In the genomic region with DNA sequence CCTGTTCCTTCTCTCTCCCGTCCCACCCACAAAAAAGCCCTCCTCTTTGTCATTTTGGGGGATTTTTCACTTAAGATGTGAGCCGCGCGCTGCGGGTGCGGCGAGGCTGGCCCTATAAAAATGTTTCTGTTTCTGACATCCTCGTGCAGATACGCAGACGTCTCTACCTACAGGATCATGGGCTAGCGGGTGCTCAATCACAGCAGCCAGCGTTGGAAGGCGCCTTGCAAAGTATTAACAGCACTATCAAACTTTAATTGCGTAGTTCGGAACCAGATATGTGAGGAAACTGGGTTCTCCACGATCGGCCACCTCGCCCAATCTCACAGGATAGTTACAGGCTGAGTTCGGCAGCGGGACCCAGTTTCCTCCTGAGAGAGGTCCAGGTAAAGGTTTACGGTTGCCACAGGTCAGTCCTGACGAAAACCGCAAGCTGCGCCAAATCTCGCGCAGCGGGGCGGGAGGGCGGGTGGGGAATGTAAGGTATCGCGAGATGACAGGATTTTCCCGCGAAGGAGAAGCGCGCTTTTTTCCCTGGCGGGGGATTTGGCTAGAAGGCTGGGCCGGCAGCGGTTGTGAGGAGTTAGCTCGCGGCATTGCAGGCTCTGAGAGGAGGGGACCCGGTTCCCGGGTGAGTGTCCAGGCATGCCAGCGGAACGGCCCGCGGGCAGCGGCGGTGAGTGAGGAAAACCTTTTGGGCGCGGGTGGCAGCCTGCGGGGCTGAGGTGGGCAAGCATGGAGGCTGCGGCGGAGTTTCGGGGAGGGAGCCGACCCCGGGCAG, we compare ENCODE assay signal across 8 cellular contexts. TPM values are rescaled to one million over a fixed set of nuclear protein-coding genes. Genes with fewer than 3 reads are reported as not detected.
DNase-seq lines count a peak whose midpoint lies in the region; FAIRE-seq and TF ChIP-seq lines count a peak whose summit lies in the region.

A gene (plus strand): TSS at position 512 of the 781 bp plus-strand sequence. CDS start 134 bp downstream, at position 646.

- H3K9ac ChIP-seq in subcutaneous abdominal adipose tissue (ENCODE audit: low read length in 5 of 5) = peak within 1 kb of the TSS; percentile 70 to 85 (median 84)

- H3K4me1 ChIP-seq in HAP-1 (peaks cover 31% of the 10 kb centered on the region), neutrophil (ENCODE audit: control insufficient read depth in 1 of 2, insufficient read depth in 1 of 2, low read depth in 1 of 2, low read length in 1 of 2) (peaks cover 16 to 18% of the 10 kb centered on the region in 2 experiments), subcutaneous abdominal adipose tissue (ENCODE audit: control insufficient read depth in 5 of 5, insufficient read depth in 5 of 5, low read length in 5 of 5) (peaks cover 2 to 24% (median 17%) of the 10 kb centered on the region in 5 donors)

- H3K36me3 ChIP-seq in HAP-1 (replicated peaks) = peaks cover 18% of the 10 kb centered on the region
- no peaks in the 10 kb centered on the region for H3K36me3 ChIP-seq in neutrophil
- H3K36me3 ChIP-seq in subcutaneous abdominal adipose tissue (ENCODE audit: control insufficient read depth in 5 of 5, insufficient read depth in 5 of 5, low read length in 5 of 5) = no peaks in the 10 kb centered on the region

- FAIRE-seq in frontal cortex (lab: Jason Lieb, UNC) = no peak

- H3K4me3 ChIP-seq in HAP-1 (peak within 1 kb of the TSS; percentile 97), neutrophil (ENCODE audit: low read depth in 1 of 2, low read length in 1 of 2) (peak within 1 kb of the TSS; percentile 61 to 68), subcutaneous abdominal adipose tissue (ENCODE audit: low read depth in 1 of 5, low read length in 5 of 5) (peak within 1 kb of the TSS; percentile 68 to 97 (median 89))

- TF ChIP-seq CTCF in neutrophil (IDR thresholded peaks at IDR 0.05) = no peak

- no peaks in the 10 kb centered on the region for H3K9me3 ChIP-seq in HAP-1
- H3K9me3 ChIP-seq in neutrophil = no peaks in the 10 kb centered on the region
- H3K9me3 ChIP-seq in subcutaneous abdominal adipose tissue (ENCODE audit: control insufficient read depth in 5 of 5, low read length in 5 of 5) = no peaks in the 10 kb centered on the region

- H3K27ac ChIP-seq in neutrophil (no peak within 1 kb of the TSS), subcutaneous abdominal adipose tissue (ENCODE audit: low read depth, low read length) (no peak within 1 kb of the TSS)

- H3K27me3 ChIP-seq in HAP-1 (ENCODE audit: low read depth) = no peaks in the 10 kb centered on the region
- H3K27me3 ChIP-seq in neutrophil = peaks cover 43% of the 10 kb centered on the region
- peaks cover 0 to 2% (median 0%) of the 10 kb centered on the region in 5 donors for H3K27me3 ChIP-seq in subcutaneous abdominal adipose tissue (ENCODE audit: control insufficient read depth in 5 of 5, insufficient read depth in 4 of 5, low read length in 5 of 5)

- DNase-seq in GF-D8 (lab: John Stamatoyannopoulos, UW) (peak; percentile 36), HAP-1 (ENCODE audit: low spot score in 2 of 2) (peak; percentile 85 to 90), M059J (ENCODE audit: low read depth) (peak; percentile 87), SHP77 treated with DMSO at 0.1 percent for 48 hours (lab: John Stamatoyannopoulos, UW) (peak; percentile 83), activated gamma-delta T cell treated with Interleukin-2 at 50 U/mL for 16 hours (peak; percentile 50), frontal cortex (ENCODE audit: low spot score in 2 of 2) (peak; percentile 55 to 86)

- in situ Hi-C loops in HAP-1 (cut with MboI; ENCODE audit: low sequenced_read_pairs) = no loop called here

RNA-seq across cellular contexts. Expression of the gene that starts here (rescaled TPM):
- 52.8 and 95.2 TPM in 2 replicates for total RNA-seq in M059J (2014; rRNA removed; shearing (Covaris generic))
- total RNA-seq in frontal cortex = 14.7 TPM

Comparison
In these comparisons a context has a peak if more than half of its experiments do, and no peak if none do; other contexts are left out.
1. DNase-seq: peak in every context shown above with its lines; median percentile 88 in HAP-1; 87 in M059J; 83 in SHP77 treated with DMSO at 0.1 percent for 48 hours; 70 in frontal cortex; 50 in activated gamma-delta T cell treated with Interleukin-2 at 50 U/mL for 16 hours; 36 in GF-D8.